ENCODE assay signal across 13 cellular contexts in the genomic region with DNA sequence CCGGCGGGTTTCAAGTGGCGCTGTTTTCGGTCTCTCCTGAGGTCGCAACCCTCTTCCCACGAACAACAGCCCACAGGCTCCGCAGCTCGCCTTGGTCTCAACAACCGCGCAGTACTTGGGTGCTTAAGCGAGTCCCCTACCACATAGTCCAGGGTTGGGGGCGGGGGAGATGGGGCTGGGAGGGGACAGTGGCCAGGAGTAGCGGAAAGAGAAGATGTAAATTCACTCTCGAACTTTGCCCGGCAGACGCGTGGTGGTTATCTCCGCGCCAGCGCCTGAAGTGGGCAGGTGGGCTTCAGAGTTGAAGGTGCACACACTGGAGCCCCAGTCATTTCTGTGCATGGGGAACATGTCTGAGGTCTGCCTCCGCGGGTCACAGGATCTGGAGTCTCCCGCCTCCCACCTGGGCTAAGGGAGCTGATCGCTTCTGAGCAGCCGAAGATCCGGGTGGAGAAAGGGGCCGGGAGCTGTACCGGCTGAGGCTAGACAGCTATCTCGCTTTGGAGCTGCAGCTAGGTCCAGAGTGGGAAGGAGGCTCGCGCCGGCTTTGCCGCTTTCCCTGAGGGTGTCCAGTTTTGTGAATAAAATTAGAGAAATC. TPM values are rescaled to one million over a fixed set of nuclear protein-coding genes. Genes with fewer than 3 reads are reported as not detected.
DNase-seq lines count a peak whose midpoint lies in the region; ATAC-seq and TF ChIP-seq lines count a peak whose summit lies in the region.
"Had no signal": no experiment of that assay in that cellular context is flagged by ENCODE, and none has a peak within 500 bp of the region (broad histone marks: within the 10 kb centered on the region; RNA-seq: fewer than 3 reads in every experiment).

No MANE protein-coding gene starts in this region.

- 10% methylated on average over 33 of the region's 33 CpGs for WGBS in thymus

- intact Hi-C loops in ascending aorta (cut with DNase I), result no loop called here

- peaks cover 34% of the 10 kb centered on the region for H3K4me1 Mint-ChIP-seq in activated T-cell treated with anti-CD3 and anti-CD28 coated beads, Interleukin-2, amount 50 U/mL, for 4 hours (ENCODE audit: low read depth)

- peaks cover 32% of the 10 kb centered on the region for H3K27me3 Mint-ChIP-seq in activated T-cell treated with anti-CD3 and anti-CD28 coated beads, Interleukin-2, amount 50 U/mL, for 4 hours (ENCODE audit: low read depth)

- peak overlapping the region; percentile 24 for H3K4me3 Mint-ChIP-seq in activated T-cell treated with anti-CD3 and anti-CD28 coated beads, Interleukin-2, amount 50 U/mL, for 4 hours

- peaks cover 0 to 3% of the 10 kb centered on the region in 2 donors for H3K36me3 ChIP-seq in ascending aorta
- H3K36me3 ChIP-seq in thymus (ENCODE audit: control insufficient read depth, insufficient read depth), result no peaks in the 10 kb centered on the region

- H3K27ac ChIP-seq in ascending aorta (no peak overlapping the region), thymus (ENCODE audit: low read depth) (no peak overlapping the region)

- H3K27me3 ChIP-seq in ascending aorta (no peaks in the 10 kb centered on the region), thymus (ENCODE audit: control insufficient read depth, insufficient read depth) (peaks cover 48% of the 10 kb centered on the region)
- H3K27me3 ChIP-seq: MG63 had no signal

- no peaks in the 10 kb centered on the region for H3K9me3 Mint-ChIP-seq in activated T-cell treated with anti-CD3 and anti-CD28 coated beads, Interleukin-2, amount 50 U/mL, for 4 hours

- peaks cover 6% of the 10 kb centered on the region for H3K36me3 Mint-ChIP-seq in activated T-cell treated with anti-CD3 and anti-CD28 coated beads, Interleukin-2, amount 50 U/mL, for 4 hours (ENCODE audit: insufficient read depth)

- H3K4me3 ChIP-seq in ascending aorta, result peak overlapping the region; percentile 11 to 39
- peak overlapping the region; percentile 9 for H3K4me3 ChIP-seq in thymus (ENCODE audit: low read length)
- H3K4me3 ChIP-seq: MG63 had no signal

- no peak for TF ChIP-seq CTCF in ascending aorta (IDR thresholded peaks at IDR 0.05)

- H3K4me1 ChIP-seq in ascending aorta (peaks cover 9 to 39% of the 10 kb centered on the region in 2 donors), thymus (ENCODE audit: control insufficient read depth, insufficient read depth, low read length) (peaks cover 8% of the 10 kb centered on the region)

- ATAC-seq in activated T-cell treated with anti-CD3 and anti-CD28 coated beads, Interleukin-2, amount 50 U/mL, for 4 hours, result no peak
- ATAC-seq in HG03521 (IDR thresholded peaks at IDR 0.05; ENCODE audit: unreplicated experiment), result no peak
- no peak for ATAC-seq in GM21786 (IDR thresholded peaks at IDR 0.05; ENCODE audit: unreplicated experiment)

- DNase-seq in activated T-cell treated with anti-CD3 and anti-CD28 coated beads, Interleukin-2, amount 50 U/mL, for 4 hours, result no peak
- DNase-seq in activated T-cell treated with anti-CD3 and anti-CD28 coated beads, Interleukin-2, amount 50 U/mL, for 1 hour, result no peak
- DNase-seq in ascending aorta (ENCODE audit: low spot score in 2 of 2) (no peak), left kidney (ENCODE audit: low read depth, low spot score) (peak; percentile 57), CD1c-positive myeloid dendritic cell (ENCODE audit: extremely low spot score) (no peak)
- DNase-seq: MG63, NCI-H69 had no signal

- H3K9me3 ChIP-seq in ascending aorta (no peaks in the 10 kb centered on the region), thymus (ENCODE audit: control insufficient read depth) (no peaks in the 10 kb centered on the region)
- H3K9me3 ChIP-seq: MG63 had no signal

RNA-seq across cellular contexts. Expression of gene FOXD2, which starts 4.3 kb away (rescaled TPM):
- total RNA-seq in activated T-cell treated with anti-CD3 and anti-CD28 coated beads, Interleukin-2, amount 50 U/mL, for 4 hours, result under 1 TPM in 2 of 3 donors, not detected in 1; 0.16 to 0.19 TPM
- total RNA-seq in ascending aorta, result 1.3 TPM
- 0.16 TPM for polyA plus RNA-seq in thymus

RNA-seq across cellular contexts. Expression of gene FOXE3, which starts 17.5 kb away (rescaled TPM):
- total RNA-seq in activated T-cell treated with anti-CD3 and anti-CD28 coated beads, Interleukin-2, amount 50 U/mL, for 4 hours, result not detected
- not detected for total RNA-seq in ascending aorta
- 0.39 TPM for polyA plus RNA-seq in thymus
- total RNA-seq: SK-MEL-5, urinary bladder had no signal
- polyA plus RNA-seq: esophagus, urinary bladder had no signal
